ENCODE assay signal across 8 cellular contexts in genomic region chr11:67371549-67372231, GRCh38. TPM values are rescaled to one million over a fixed set of nuclear protein-coding genes. Genes with fewer than 3 reads are reported as not detected.
A peak's percentile ranks its signal among the peaks of the same experiment; 100 is the strongest.
DNase-seq lines count a peak whose midpoint lies in the region; ATAC-seq and TF ChIP-seq lines count a peak whose summit lies in the region.

No MANE protein-coding gene starts in this region.

- H3K4me3 Mint-ChIP-seq in CD4-positive, alpha-beta T cell, result peak overlapping the region; percentile 94
- peak overlapping the region; percentile 86 for H3K4me3 Mint-ChIP-seq in HFFc6
- peak overlapping the region; percentile 86 for H3K4me3 Mint-ChIP-seq in neural progenitor cell

- H2AFZ ChIP-seq in fibroblast of lung (ENCODE audit: low read length), result no peak overlapping the region
- H2AFZ ChIP-seq in neural progenitor cell (replicated peaks), result no peak overlapping the region

- peak overlapping the region; percentile 83 for H3K4me2 ChIP-seq in fibroblast of lung (ENCODE audit: extremely low read depth, insufficient read depth, low read length)
- H3K4me2 ChIP-seq in neural progenitor cell, result peak overlapping the region; percentile 92

- no peaks in the 10 kb centered on the region for H3K9me3 ChIP-seq in CD4-positive, alpha-beta T cell (ENCODE audit: control insufficient read depth, low read length)
- no peaks in the 10 kb centered on the region for H3K9me3 ChIP-seq in WERI-Rb-1 (ENCODE audit: severe bottlenecking)
- no peaks in the 10 kb centered on the region for H3K9me3 ChIP-seq in fibroblast of lung (ENCODE audit: control insufficient read depth, insufficient read depth, low read depth, low read length)
- H3K9me3 ChIP-seq in neural progenitor cell (ENCODE audit: low read depth), result no peaks in the 10 kb centered on the region

- CTCF ChIA-PET in CD4-positive, alpha-beta T cell (lab: Charles Lee), result interaction anchor here (1.4 to 3.0 kb wide), 6 partner anchors 9 to 26 kb away, joined by 4 to 32 read pairs (median 10); partner anchors contain the start of gene POLD4

- peak; percentile 12 for ATAC-seq in CD4-positive, alpha-beta T cell (ENCODE audit: poor library complexity)
- ATAC-seq in GM21390 (IDR thresholded peaks at IDR 0.05; ENCODE audit: unreplicated experiment), result no peak

- peak in 1 of 10 experiments; percentile 19 for DNase-seq in CD4-positive, alpha-beta T cell
- peak; percentile 59 for DNase-seq in HFFc6
- DNase-seq in WERI-Rb-1, result peak; percentile 62
- peak; percentile 43 to 56 for DNase-seq in fibroblast of lung (ENCODE audit: low read depth in 2 of 2)
- peak; percentile 64 for DNase-seq in neural progenitor cell (ENCODE audit: low spot score)
- DNase-seq in occipital lobe (lab: John Stamatoyannopoulos, UW), result no peak
- DNase-seq in GDM1 (lab: John Stamatoyannopoulos, UW), result no peak

- H3K4me1 Mint-ChIP-seq in CD4-positive, alpha-beta T cell (ENCODE audit: low read depth), result peaks cover 64% of the 10 kb centered on the region
- H3K4me1 Mint-ChIP-seq in HFFc6 (ENCODE audit: low read depth) (peaks cover 73% of the 10 kb centered on the region), neural progenitor cell (peaks cover 42% of the 10 kb centered on the region)

- POLR2A ChIA-PET in CD4-positive, alpha-beta T cell (lab: Charles Lee), result interaction anchor here (1.6 to 8.2 kb wide), 4 partner anchors 9 to 26 kb away, joined by 8 to 81 read pairs (median 9); partner anchors contain the start of gene POLD4

- H3K4me3 ChIP-seq in WERI-Rb-1 (ENCODE audit: low read depth, low read length), result peak overlapping the region; percentile 26
- peak overlapping the region; percentile 42 to 74 (median 56) for H3K4me3 ChIP-seq in fibroblast of lung (replicated peaks in 1 of 4; ENCODE audit: control extremely low read depth in 1 of 4, insufficient read depth in 1 of 4, low read depth in 3 of 4, low read length in 4 of 4)
- peak overlapping the region; percentile 88 for H3K4me3 ChIP-seq in neural progenitor cell

- H3F3A ChIP-seq in neural progenitor cell (ENCODE audit: low read depth), result peaks cover 43% of the 10 kb centered on the region

- H4K20me1 ChIP-seq in fibroblast of lung (ENCODE audit: control insufficient read depth, extremely low read depth, insufficient read depth, low read length), result no peaks in the 10 kb centered on the region
- peaks cover 16% of the 10 kb centered on the region for H4K20me1 ChIP-seq in neural progenitor cell (ENCODE audit: low read depth)

- H3K27ac Mint-ChIP-seq in CD4-positive, alpha-beta T cell, result peak overlapping the region; percentile 85
- H3K27ac Mint-ChIP-seq in HFFc6 (peak overlapping the region; percentile 76), neural progenitor cell (peak overlapping the region; percentile 94)

- peaks cover 36% of the 10 kb centered on the region for H3K27me3 Mint-ChIP-seq in CD4-positive, alpha-beta T cell
- H3K27me3 Mint-ChIP-seq in HFFc6 (ENCODE audit: insufficient read depth), result peaks cover 5% of the 10 kb centered on the region; the same call in 1 of the 2 replicates
- peaks cover 22% of the 10 kb centered on the region for H3K27me3 Mint-ChIP-seq in neural progenitor cell (ENCODE audit: insufficient read depth, low read depth)

- H3K36me3 Mint-ChIP-seq in CD4-positive, alpha-beta T cell (ENCODE audit: low read depth), result peaks cover 5% of the 10 kb centered on the region
- H3K36me3 Mint-ChIP-seq in HFFc6 (ENCODE audit: low read depth), result no peaks in the 10 kb centered on the region; the same call in 1 of the 2 replicates
- no peaks in the 10 kb centered on the region for H3K36me3 Mint-ChIP-seq in neural progenitor cell

- H3K4me1 ChIP-seq in fibroblast of lung (ENCODE audit: control insufficient read depth, extremely low read depth, insufficient read depth, low read length) (peaks cover 54% of the 10 kb centered on the region), neural progenitor cell (peaks cover 47% of the 10 kb centered on the region)

- H3K27me3 ChIP-seq in CD4-positive, alpha-beta T cell (ENCODE audit: control insufficient read depth, insufficient read depth, low read length), result peaks cover 16% of the 10 kb centered on the region
- H3K27me3 ChIP-seq in WERI-Rb-1 (ENCODE audit: insufficient read depth, low read depth, severe bottlenecking) (no peaks in the 10 kb centered on the region), fibroblast of lung (ENCODE audit: control insufficient read depth, insufficient read depth, low read length) (no peaks in the 10 kb centered on the region), neural progenitor cell (peaks cover 71% of the 10 kb centered on the region)

- H3K79me2 ChIP-seq in fibroblast of lung (ENCODE audit: control insufficient read depth, insufficient read depth, low read length) (peaks cover 34% of the 10 kb centered on the region), neural progenitor cell (ENCODE audit: low read depth) (no peaks in the 10 kb centered on the region)

- H3K9me3 Mint-ChIP-seq in CD4-positive, alpha-beta T cell, result no peaks in the 10 kb centered on the region
- H3K9me3 Mint-ChIP-seq in HFFc6 (no peaks in the 10 kb centered on the region), neural progenitor cell (no peaks in the 10 kb centered on the region)

- H3K9ac ChIP-seq in fibroblast of lung (ENCODE audit: insufficient read depth, low read length) (peak overlapping the region; percentile 53), neural progenitor cell (no peak overlapping the region)

- intact Hi-C loops in CD4-positive, alpha-beta T cell (cut with DNase I, micrococcal nuclease), result no loop called here

- H3K36me3 ChIP-seq in WERI-Rb-1 (no peaks in the 10 kb centered on the region), fibroblast of lung (ENCODE audit: control insufficient read depth, insufficient read depth, low read length) (peaks cover 2% of the 10 kb centered on the region), neural progenitor cell (no peaks in the 10 kb centered on the region)

- no peak overlapping the region for H3K27ac ChIP-seq in CD4-positive, alpha-beta T cell (ENCODE audit: low read depth, low read length)
- H3K27ac ChIP-seq in WERI-Rb-1 (no peak overlapping the region; the same call in 1 of the 2 replicates), fibroblast of lung (ENCODE audit: insufficient read depth, low read length) (peak overlapping the region; percentile 23), neural progenitor cell (no peak overlapping the region)

- no peak for TF ChIP-seq CTCF in CD4-positive, alpha-beta T cell (IDR thresholded peaks at IDR 0.05)
- TF ChIP-seq CTCF in HFFc6 (IDR thresholded peaks at IDR 0.05), result peak; percentile 70
- peak; percentile 61 for TF ChIP-seq CTCF in WERI-Rb-1 (IDR thresholded peaks at IDR 0.05; ENCODE audit: low read depth, low read length)
- TF ChIP-seq CTCF in fibroblast of lung (conservative IDR thresholded peaks at IDR 0.05 in 1 of 2, IDR thresholded peaks at IDR 0.05 in 1 of 2; ENCODE audit: low read depth in 1 of 2, low read length in 2 of 2), result peak; percentile 53 to 55
- peak; percentile 51 for TF ChIP-seq CTCF in neural progenitor cell (IDR thresholded peaks at IDR 0.05)

RNA-seq across cellular contexts. Expression of gene CLCF1, which starts 1.7 kb away (rescaled TPM):
- total RNA-seq in CD4-positive, alpha-beta T cell, result 1 to 10 TPM; 6.0 to 6.9 TPM
- 10 to 100 TPM in 4 of 6 experiments, 1 to 10 TPM in 2; 8.9 to 12.8 (median 10.5) TPM for total RNA-seq in HFFc6 (2021; fragmentation: NEBNext Ultra II Directional; extraction: Animal tissue kit (Norgen Biotek cat#: 25700))
- total RNA-seq in fibroblast of lung, result 2.3 and 3.6 TPM in 2 replicates
- polyA plus RNA-seq in fibroblast of lung, result 6.0 and 6.5 TPM in 2 replicates
- polyA plus RNA-seq in fibroblast of lung (2012), result 5.9 and 6.7 TPM in 2 replicates
- polyA minus RNA-seq in fibroblast of lung (ENCODE audit: low replicate concordance), result 10.7 and 14.4 TPM in 2 replicates
- total RNA-seq in neural progenitor cell (ENCODE audit: low replicate concordance), result 2.0 and 3.7 TPM in 2 replicates
- not detected for total RNA-seq in occipital lobe

RNA-seq across cellular contexts. Expression of gene POLD4, which starts 18.3 kb away (rescaled TPM):
- 10 to 100 TPM; 31.7 to 39.5 TPM for total RNA-seq in CD4-positive, alpha-beta T cell
- 10 to 100 TPM; 69.1 to 80.7 (median 70.9) TPM for total RNA-seq in HFFc6 (2021; fragmentation: NEBNext Ultra II Directional; extraction: Animal tissue kit (Norgen Biotek cat#: 25700))
- total RNA-seq in fibroblast of lung (28.5 and 32.4 TPM in 2 replicates), neural progenitor cell (ENCODE audit: low replicate concordance) (1.1 and 17.8 TPM in 2 replicates), occipital lobe (3.6 TPM)
- polyA plus RNA-seq in fibroblast of lung, result 33.3 and 36.3 TPM in 2 replicates
- 81.4 and 86.9 TPM in 2 replicates for polyA plus RNA-seq in fibroblast of lung (2012)
- 12.6 and 12.9 TPM in 2 replicates for polyA minus RNA-seq in fibroblast of lung (ENCODE audit: low replicate concordance)

RNA-seq across cellular contexts. Expression of gene RAD9A, which starts 20.1 kb away (rescaled TPM):
- total RNA-seq in CD4-positive, alpha-beta T cell, result 10 to 100 TPM; 19.3 to 20.3 TPM
- 10 to 100 TPM in 1 of 6 experiments, 1 to 10 TPM in 5; 7.6 to 10.3 (median 8.8) TPM for total RNA-seq in HFFc6 (2021; fragmentation: NEBNext Ultra II Directional; extraction: Animal tissue kit (Norgen Biotek cat#: 25700))
- 3.8 and 6.4 TPM in 2 replicates for total RNA-seq in fibroblast of lung
- polyA plus RNA-seq in fibroblast of lung, result 3.5 and 5.9 TPM in 2 replicates
- polyA plus RNA-seq in fibroblast of lung (2012), result 5.5 and 9.3 TPM in 2 replicates
- polyA minus RNA-seq in fibroblast of lung (ENCODE audit: low replicate concordance), result 5.2 and 6.4 TPM in 2 replicates
- total RNA-seq in neural progenitor cell (ENCODE audit: low replicate concordance), result 10.4 and 37.5 TPM in 2 replicates
- 14.0 TPM for total RNA-seq in occipital lobe

RNA-seq across cellular contexts. Expression of gene PPP1CA, which starts 30.0 kb away (rescaled TPM):
- 10 to 100 TPM; 42.0 to 45.5 TPM for total RNA-seq in CD4-positive, alpha-beta T cell
- 100 to 1,000 TPM; 162 to 191 (median 180) TPM for total RNA-seq in HFFc6 (2021; fragmentation: NEBNext Ultra II Directional; extraction: Animal tissue kit (Norgen Biotek cat#: 25700))
- total RNA-seq in fibroblast of lung (90.7 and 104 TPM in 2 replicates), neural progenitor cell (ENCODE audit: low replicate concordance) (102 and 189 TPM in 2 replicates), occipital lobe (53.5 TPM)
- 135 and 218 TPM in 2 replicates for polyA plus RNA-seq in fibroblast of lung
- 147 and 213 TPM in 2 replicates for polyA plus RNA-seq in fibroblast of lung (2012)
- 287 and 410 TPM in 2 replicates for polyA minus RNA-seq in fibroblast of lung (ENCODE audit: low replicate concordance)

RNA-seq across cellular contexts. Expression of gene TBC1D10C, which starts 32.2 kb away (rescaled TPM):
- total RNA-seq in CD4-positive, alpha-beta T cell, result 100 to 1,000 TPM; 205 to 212 TPM
- total RNA-seq in HFFc6 (2021; fragmentation: NEBNext Ultra II Directional; extraction: Animal tissue kit (Norgen Biotek cat#: 25700)), result not detected
- total RNA-seq in fibroblast of lung (not detected in 2 replicates), neural progenitor cell (ENCODE audit: low replicate concordance) (0.15 and 1.1 TPM in 2 replicates), occipital lobe (0.16 TPM)
- 0.05 TPM in 1 of 2 replicates, not detected in the other for polyA plus RNA-seq in fibroblast of lung
- 0.10 TPM in 1 of 2 replicates, not detected in the other for polyA plus RNA-seq in fibroblast of lung (2012)
- not detected in 2 replicates for polyA minus RNA-seq in fibroblast of lung (ENCODE audit: low replicate concordance)

Comparison
In these comparisons a context has a peak if more than half of its experiments do, and no peak if none do; other contexts are left out.
1. DNase-seq: peak in HFFc6 (single experiment), WERI-Rb-1 (single experiment), fibroblast of lung (2 of 2) and neural progenitor cell (single experiment); none in occipital lobe (single experiment) and GDM1 (single experiment).
2. H3K4me3 ChIP-seq: peak in every context shown above with its lines; median percentile 88 in neural progenitor cell; 56 in fibroblast of lung; 26 in WERI-Rb-1.
3. Peak in every context shown above with its lines, with median percentiles within 50 percentile points of each other: H3K27ac Mint-ChIP-seq and H3K4me3 Mint-ChIP-seq.